In genomic region chr3:141876891-141877561, GRCh38 we compare ENCODE assay signal across 8 cellular contexts. TPM values are rescaled to one million over a fixed set of nuclear protein-coding genes. Genes with fewer than 3 reads are reported as not detected.
DNase-seq lines count a peak whose midpoint lies in the region; ATAC-seq and TF ChIP-seq lines count a peak whose summit lies in the region.

No MANE protein-coding gene starts in this region.

- ATAC-seq in HCT116 = peak; percentile 6
- peak; percentile 27 for ATAC-seq in lung (ENCODE audit: insufficient read depth, low FRiP score)

- H3K4me1 ChIP-seq in HCT116 (ENCODE audit: control insufficient read depth in 1 of 2, insufficient read depth in 2 of 2, low read length in 2 of 2) (peaks cover 12 to 33% of the 10 kb centered on the region in 2 experiments), lung (ENCODE audit: control insufficient read depth in 2 of 2, insufficient read depth in 2 of 2, low read length in 2 of 2) (peaks cover 4 to 6% of the 10 kb centered on the region in 2 donors)

- 0 to 1% methylated on average over 55 to 75 of the region's 75 CpGs for WGBS in lung, 2 donors

- RAD21 ChIA-PET in HCT116 (lab: Charles Lee; ENCODE audit: low non-redundant PET in 1 of 2, low total read pairs in 2 of 2, uncharacterized antibody in 2 of 2, unreplicated experiment in 2 of 2) = no interaction called here

- H4K20me1 ChIP-seq in HCT116 (ENCODE audit: insufficient read depth) = peaks cover 13% of the 10 kb centered on the region; the same call in 1 of the 2 replicates

- peaks cover 55% of the 10 kb centered on the region for H3K79me2 ChIP-seq in HCT116 (ENCODE audit: insufficient read depth, low read length)

- CTCF ChIA-PET in HCT116 (lab: Charles Lee) = no interaction called here

- no peak overlapping the region for H2AFZ ChIP-seq in HCT116 (ENCODE audit: low read depth, low read length, poor library complexity, severe bottlenecking)

- intact Hi-C loops in HCT116 (cut with micrococcal nuclease) = loop anchor here (5.0 kb wide), 1 partner anchor 510 kb away; the partner anchor contains the start of gene ZBTB38

- no peak for TF ChIP-seq POLR2A in HCT116 (IDR thresholded peaks at IDR 0.05; ENCODE audit: borderline replicate concordance, extremely low read depth, insufficient read depth, insufficient read length)

- H3K9me2 ChIP-seq in HCT116 (ENCODE audit: insufficient read depth) = no peaks in the 10 kb centered on the region

- H3K4me2 ChIP-seq in HCT116 (ENCODE audit: low read length) = peak overlapping the region; percentile 88

- TF ChIP-seq RAD21 in HCT116 (IDR thresholded peaks at IDR 0.05; ENCODE audit: low read depth) = no peak

- DNase-seq in GM13977 (ENCODE audit: low spot score) (peak; percentile 58), HCT116 (ENCODE audit: low read depth, low spot score) (no peak), NCI-H1105 (lab: John Stamatoyannopoulos, UW) (peak; percentile 33), dermis microvascular lymphatic vessel endothelial cell (ENCODE audit: low read depth in 2 of 2) (peak; percentile 26 to 77), lung (ENCODE audit: low spot score) (peak; percentile 70), GOT3 (lab: John Stamatoyannopoulos, UW) (no peak)
- peak; percentile 68 to 72 for DNase-seq in activated CD4-positive, alpha-beta T cell treated with anti-CD3 and anti-CD28 coated beads, Interleukin-2, amount 50 U/mL, for 4 hours
- DNase-seq in stimulated activated CD4-positive, alpha-beta T cell treated with anti-CD3 and anti-CD28 coated beads, TNF-alpha, amount 100 ng/mL, for 1 hour (ENCODE audit: low read depth in 3 of 3, low spot score in 1 of 3) = peak in 2 of 3 donors; percentile 24 to 43

- POLR2A ChIA-PET in HCT116 (lab: Charles Lee) = interaction anchor here (0.6 to 1.1 kb wide), 2 partner anchors 9 to 1556 kb away, joined by 3 to 4 read pairs; no protein-coding TSS in a partner anchor

- BruUV-seq in HCT116 (replicated peaks; lab: Mats Ljungman, UMichigan) = no TSS peak

- H3K27ac ChIP-seq in HCT116 (ENCODE audit: low read depth, low read length) (peak overlapping the region; percentile 91), lung (ENCODE audit: low read depth in 1 of 2, low read length in 1 of 2) (peak overlapping the region; percentile 99 to 100)

- H3K4me3 ChIP-seq in HCT116 (replicated peaks in 1 of 2; ENCODE audit: low read depth in 1 of 2, low read length in 2 of 2) (peak overlapping the region; percentile 69 to 96), lung (peak overlapping the region; percentile 69)

- TF ChIP-seq CTCF in GM13977 (IDR thresholded peaks at IDR 0.05; ENCODE audit: extremely low read depth, insufficient read depth, missing control alignments) (no peak), HCT116 (IDR thresholded peaks at IDR 0.05 in 2 of 3, conservative IDR thresholded peaks at IDR 0.05 in 1 of 3; ENCODE audit: borderline replicate concordance in 1 of 3, insufficient read depth in 1 of 3, low read depth in 2 of 3, low read length in 2 of 3) (no peak), lung (IDR thresholded peaks at IDR 0.05; ENCODE audit: control extremely low read depth, extremely low read depth) (no peak)

- in situ Hi-C loops in GM13977 (cut with MboI; ENCODE audit: low pct_unique_long_range_greater_than_20kb, low sequenced_read_pairs, unreplicated experiment) = no loop called here

- H3K27me3 ChIP-seq in HCT116 (ENCODE audit: insufficient read depth, low read length) (no peaks in the 10 kb centered on the region), lung (ENCODE audit: control insufficient read depth, insufficient read depth) (no peaks in the 10 kb centered on the region)

- H3K36me3 ChIP-seq in HCT116 (ENCODE audit: control insufficient read depth in 1 of 2, insufficient read depth in 2 of 2, low read length in 2 of 2) (peaks cover 0 to 5% of the 10 kb centered on the region in 2 experiments; a peak in 1 of 4 replicates), lung (ENCODE audit: control insufficient read depth in 2 of 2, insufficient read depth in 2 of 2, low read length in 2 of 2) (no peaks in the 10 kb centered on the region)

- no peaks in the 10 kb centered on the region for H3K9me3 ChIP-seq in HCT116 (ENCODE audit: control insufficient read depth in 1 of 2, insufficient read depth in 1 of 2, low read depth in 1 of 2, low read length in 2 of 2)
- no peaks in the 10 kb centered on the region for H3K9me3 ChIP-seq in lung (ENCODE audit: control insufficient read depth in 2 of 2, insufficient read depth in 1 of 2, low read length in 1 of 2)

- H3K9ac ChIP-seq in HCT116 (ENCODE audit: low read length) = peak overlapping the region; percentile 97

TF ChIP-seq in HCT116, 20 proteins besides CTCF, POLR2A, EP300 and RAD21:
- peak; percentile 80 for TF ChIP-seq ZFX (IDR thresholded peaks at IDR 0.05)
- no peak for TF ChIP-seq CEBPB (IDR thresholded peaks at IDR 0.05; ENCODE audit: low read depth)
- TF ChIP-seq TCF7L2 (IDR thresholded peaks at IDR 0.05; ENCODE audit: borderline replicate concordance, extremely low read depth, insufficient read depth, insufficient read length) = no peak

RNA-seq across cellular contexts. Expression of gene ATP1B3, which starts 0.6 kb away (rescaled TPM):
- total RNA-seq in HCT116 (2021; ENCODE audit: unreplicated experiment) (147 TPM), dermis microvascular lymphatic vessel endothelial cell (80.7 and 97.2 TPM in 2 replicates), lung (100 to 1,000 TPM in 1 of 2 donors, 10 to 100 TPM in 1; 33.4 to 124 TPM)
- polyA plus RNA-seq in HCT116 (2012) = 140 and 146 TPM in 2 replicates
- polyA plus RNA-seq in lung = 100 to 1,000 TPM; 133 to 160 TPM

Comparison
In these comparisons a context has a peak if more than half of its experiments do, and no peak if none do; other contexts are left out.
1. DNase-seq: peak in GM13977 (single experiment), NCI-H1105 (single experiment), activated CD4-positive, alpha-beta T cell treated with anti-CD3 and anti-CD28 coated beads, Interleukin-2, amount 50 U/mL, for 4 hours (2 of 2), dermis microvascular lymphatic vessel endothelial cell (2 of 2), lung (single experiment) and stimulated activated CD4-positive, alpha-beta T cell treated with anti-CD3 and anti-CD28 coated beads, TNF-alpha, amount 100 ng/mL, for 1 hour (2 of 3); none in HCT116 (single experiment) and GOT3 (single experiment).